In the genomic region with DNA sequence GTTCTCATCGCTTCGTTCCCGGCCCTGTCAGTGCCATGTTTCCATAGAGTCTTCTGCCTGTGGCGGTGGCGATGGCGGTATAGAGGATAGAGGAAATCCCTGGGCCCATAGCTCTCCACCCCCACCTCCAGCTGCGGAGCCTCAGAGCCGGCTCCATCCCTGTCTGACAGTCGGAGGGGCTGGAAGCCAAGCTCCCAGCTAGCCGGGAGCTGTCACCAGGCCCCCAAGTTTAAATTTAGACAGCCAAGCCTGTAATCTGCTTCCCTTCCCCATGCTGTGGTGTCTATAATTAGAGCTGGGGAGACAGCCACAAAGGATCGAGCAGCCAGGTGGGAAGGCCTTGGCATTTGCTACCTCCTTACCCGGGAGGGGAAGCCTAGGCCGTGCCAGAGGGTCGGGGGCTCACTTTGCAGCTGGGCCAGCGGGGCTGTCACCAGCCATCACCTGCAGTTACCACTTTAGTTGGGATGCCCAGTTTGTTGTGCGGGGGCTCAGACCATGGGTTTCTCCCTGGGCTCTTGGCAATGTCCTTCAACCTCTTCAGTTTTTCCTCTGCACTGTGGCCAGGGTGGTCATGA, we compare ENCODE assay signal across 26 cellular contexts. TPM values are rescaled to one million over a fixed set of nuclear protein-coding genes. Genes with fewer than 3 reads are reported as not detected.
DNase-seq lines count a peak whose midpoint lies in the region; ATAC-seq and TF ChIP-seq lines count a peak whose summit lies in the region.
"Had no signal": no experiment of that assay in that cellular context is flagged by ENCODE, and none has a peak within 500 bp of the region (broad histone marks: within the 10 kb centered on the region; RNA-seq: fewer than 3 reads in every experiment).

No MANE protein-coding gene starts in this region.

- no peaks in the 10 kb centered on the region; a peak in 1 of 22 replicates for H4K20me1 ChIP-seq in BLaER1 treated with 17β-estradiol and CSF1 and Interleukin-3, amounts not matched to agents 10 nM and 100 nM

- H3K4me2 ChIP-seq in BLaER1 treated with 17β-estradiol and CSF1 and Interleukin-3, amounts not matched to agents 10 nM and 100 nM, result peak overlapping the region; percentile 50 to 92 (median 84)

- peak overlapping the region in 4 of 11 experiments; percentile 9 to 39 (median 20); a peak in 4 of 22 replicates for H3K9ac ChIP-seq in BLaER1 treated with 17β-estradiol and CSF1 and Interleukin-3, amounts not matched to agents 10 nM and 100 nM

- intact Hi-C loops in heart right ventricle (cut with DNase I) (no loop called here), posterior cingulate gyrus (cut with DNase I) (no loop called here), vagina (cut with DNase I) (no loop called here)

- H3K36me3 ChIP-seq in BLaER1 treated with 17β-estradiol and CSF1 and Interleukin-3, amounts not matched to agents 10 nM and 100 nM, result no peaks in the 10 kb centered on the region
- H3K36me3 ChIP-seq in WERI-Rb-1, result no peaks in the 10 kb centered on the region
- H3K36me3 ChIP-seq in heart right ventricle, result no peaks in the 10 kb centered on the region
- no peaks in the 10 kb centered on the region for H3K36me3 ChIP-seq in vagina
- H3K36me3 ChIP-seq: tibial artery had no signal

- DNase-seq in WERI-Rb-1 (peak; percentile 26), heart right ventricle (peak; percentile 62 to 67), posterior cingulate gyrus (peak in 8 of 10 donors; percentile 55 to 95 (median 72)), vagina (ENCODE audit: extremely low spot score in 2 of 2) (no peak), DMS79 treated with DMSO at 0.1 percent for 48 hours (lab: John Stamatoyannopoulos, UW) (no peak), H4 (ENCODE audit: low spot score) (no peak), inferior parietal cortex (ENCODE audit: extremely low spot score) (no peak)
- DNase-seq: activated CD4-positive, alpha-beta T cell treated with anti-CD3 and anti-CD28 coated beads, Interleukin-2, amount 10 ng/mL, durations not matched to agents 7 days and 5 days; activated effector memory CD4-positive, alpha-beta T cell treated with Interleukin-2 at 50 U/mL for 16 hours; activated naive CD8-positive, alpha-beta T cell treated with anti-CD3 and anti-CD28 coated beads for 36 hours; activated T-cell treated with anti-CD3 and anti-CD28 coated beads, Interleukin-2, amount 50 U/mL, for 1 hour; aorta; CD8-positive, alpha-beta memory T cell; dermis blood vessel endothelial cell; Kasumi-1; kidney; NCI-H2107; NCI-H446; NCI-H82; retina; stimulated activated CD8-positive, alpha-beta memory T cell treated with anti-CD3 and anti-CD28 coated beads, Interleukin-4, amount 100 ng/mL, for 48 hours; stimulated activated naive CD8-positive, alpha-beta T cell treated with anti-CD3 and anti-CD28 coated beads, Interleukin-15, amount 100 ng/mL, for 72 hours; T-cell; tibial artery had no signal

- TF ChIP-seq POLR2A in vagina (IDR thresholded peaks at IDR 0.05), result no peak

- 18 to 29% methylated on average over 16 of the region's 16 CpGs for WGBS in heart right ventricle, 2 donors

- H3K27ac ChIP-seq in BLaER1 treated with 17β-estradiol and CSF1 and Interleukin-3, amounts not matched to agents 10 nM and 100 nM, result peak overlapping the region in 4 of 11 experiments; percentile 17 to 61 (median 50); a peak in 5 of 22 replicates
- H3K27ac ChIP-seq in WERI-Rb-1, result no peak overlapping the region
- H3K27ac ChIP-seq in heart right ventricle, result peak overlapping the region in 7 of 10 donors; percentile 34 to 70 (median 60)
- H3K27ac ChIP-seq in vagina, result no peak overlapping the region
- H3K27ac ChIP-seq: tibial artery had no signal

- H3K4me3 ChIP-seq in BLaER1 treated with 17β-estradiol and CSF1 and Interleukin-3, amounts not matched to agents 10 nM and 100 nM, result no peak overlapping the region
- H3K4me3 ChIP-seq in WERI-Rb-1 (ENCODE audit: low read depth, low read length), result no peak overlapping the region
- no peak overlapping the region for H3K4me3 ChIP-seq in heart right ventricle
- H3K4me3 ChIP-seq in vagina, result no peak overlapping the region
- H3K4me3 ChIP-seq: tibial artery had no signal

- peak; percentile 79 to 96 (median 92) for ATAC-seq in heart right ventricle
- ATAC-seq: HCT116; stimulated activated naive CD8-positive, alpha-beta T cell treated with anti-CD3 and anti-CD28 coated beads, Interleukin-15, amount 100 ng/mL, for 72 hours; T-cell had no signal

- H3K4me1 ChIP-seq in BLaER1 treated with 17β-estradiol and CSF1 and Interleukin-3, amounts not matched to agents 10 nM and 100 nM, result peaks cover 49 to 92% (median 76%) of the 10 kb centered on the region in 10 experiments
- H3K4me1 ChIP-seq in heart right ventricle (peaks cover 0 to 16% (median 10%) of the 10 kb centered on the region in 9 donors), vagina (no peaks in the 10 kb centered on the region)
- H3K4me1 ChIP-seq: tibial artery had no signal

- H3K27me3 ChIP-seq in BLaER1 treated with 17β-estradiol and CSF1 and Interleukin-3, amounts not matched to agents 10 nM and 100 nM, result no peaks in the 10 kb centered on the region; a peak in 1 of 22 replicates
- no peaks in the 10 kb centered on the region for H3K27me3 ChIP-seq in WERI-Rb-1 (ENCODE audit: insufficient read depth, low read depth, severe bottlenecking)
- H3K27me3 ChIP-seq in heart right ventricle, result no peaks in the 10 kb centered on the region
- no peaks in the 10 kb centered on the region for H3K27me3 ChIP-seq in vagina

- no peaks in the 10 kb centered on the region for H3K9me3 ChIP-seq in BLaER1 treated with 17β-estradiol and CSF1 and Interleukin-3, amounts not matched to agents 10 nM and 100 nM (replicated peaks in 1 of 11)
- H3K9me3 ChIP-seq in WERI-Rb-1 (ENCODE audit: severe bottlenecking), result no peaks in the 10 kb centered on the region
- H3K9me3 ChIP-seq in heart right ventricle, result no peaks in the 10 kb centered on the region
- H3K9me3 ChIP-seq in vagina, result no peaks in the 10 kb centered on the region
- H3K9me3 ChIP-seq: tibial artery had no signal

- TF ChIP-seq CTCF in WERI-Rb-1 (IDR thresholded peaks at IDR 0.05; ENCODE audit: low read depth, low read length), result no peak
- TF ChIP-seq CTCF in heart right ventricle (IDR thresholded peaks at IDR 0.05), result no peak
- TF ChIP-seq CTCF in vagina (IDR thresholded peaks at IDR 0.05), result no peak

RNA-seq across cellular contexts. Expression of a gene that starts 56.3 kb away (rescaled TPM):
- total RNA-seq in heart right ventricle (10 to 100 TPM; 48.0 to 69.6 (median 52.4) TPM), vagina (66.5 TPM)
- 100 to 1,000 TPM in 1 of 2 donors, 10 to 100 TPM in 1; 28.4 to 175 TPM for polyA plus RNA-seq in heart right ventricle
- total RNA-seq in H4 (2014; rRNA removed; shearing (Covaris generic)), result 176 and 203 TPM in 2 replicates

Comparison
In these comparisons a context has a peak if more than half of its experiments do, and no peak if none do; other contexts are left out.
1. H3K27ac ChIP-seq: peak in heart right ventricle (7 of 10); none in WERI-Rb-1 (single experiment) and vagina (single experiment).
2. DNase-seq: peak in WERI-Rb-1 (single experiment), heart right ventricle (2 of 2) and posterior cingulate gyrus (8 of 10); none in vagina (0 of 2), DMS79 treated with DMSO at 0.1 percent for 48 hours (single experiment), H4 (single experiment) and inferior parietal cortex (single experiment).